8 cellular contexts compared by ENCODE assay signal in genomic region chr22:20551805-20552449, GRCh38. TPM values are rescaled to one million over a fixed set of nuclear protein-coding genes. Genes with fewer than 3 reads are reported as not detected.
DNase-seq lines count a peak whose midpoint lies in the region; ATAC-seq and TF ChIP-seq lines count a peak whose summit lies in the region.

No MANE protein-coding gene starts in this region.

- no peaks in the 10 kb centered on the region for H3K27me3 ChIP-seq in muscle layer of duodenum (ENCODE audit: low read depth, low read length)
- H3K27me3 ChIP-seq in thoracic aorta (replicated peaks; ENCODE audit: insufficient read depth) = no peaks in the 10 kb centered on the region

- H3K27ac Mint-ChIP-seq in activated CD4-positive, alpha-beta T cell treated with anti-CD3 and anti-CD28 coated beads for 36 hours = peak overlapping the region; percentile 99

- peaks cover 53% of the 10 kb centered on the region for H3K36me3 Mint-ChIP-seq in activated CD4-positive, alpha-beta T cell treated with anti-CD3 and anti-CD28 coated beads for 36 hours (ENCODE audit: low read depth)

- H3K4me1 ChIP-seq in muscle layer of duodenum (ENCODE audit: control insufficient read depth in 1 of 2, insufficient read depth in 2 of 2, low read length in 2 of 2) (peaks cover 35 to 56% of the 10 kb centered on the region in 2 donors), thoracic aorta (ENCODE audit: control insufficient read depth in 1 of 2, low read depth in 2 of 2) (peaks cover 54 to 70% of the 10 kb centered on the region in 2 donors)

- H3K4me3 ChIP-seq in coronary artery (peak overlapping the region; percentile 48), muscle layer of duodenum (ENCODE audit: low read depth in 1 of 2, low read length in 2 of 2) (peak overlapping the region in 1 of 2 donors; percentile 5), thoracic aorta (no peak overlapping the region)

- ATAC-seq in activated CD4-positive, alpha-beta T cell treated with anti-CD3 and anti-CD28 coated beads for 36 hours = peak; percentile 82
- ATAC-seq in thoracic aorta (ENCODE audit: insufficient number of reproducible peaks, low FRiP score, low read depth) (peak; percentile 14), GM21786 (IDR thresholded peaks at IDR 0.05; ENCODE audit: unreplicated experiment) (no peak), HG03378 (IDR thresholded peaks at IDR 0.05; ENCODE audit: unreplicated experiment) (no peak)

- DNase-seq in activated CD4-positive, alpha-beta T cell treated with anti-CD3 and anti-CD28 coated beads for 36 hours = peak; percentile 78
- no peak for DNase-seq in activated CD4-positive, alpha-beta T cell treated with anti-CD3 and anti-CD28 coated beads, Interleukin-2, amount 50 U/mL, for 1 hour
- DNase-seq in coronary artery (ENCODE audit: low spot score) (peak; percentile 85), thoracic aorta (ENCODE audit: low spot score) (no peak), A172 (ENCODE audit: low spot score) (no peak)

- no peaks in the 10 kb centered on the region for H3K9me3 ChIP-seq in muscle layer of duodenum (ENCODE audit: control insufficient read depth in 1 of 2, low read length in 2 of 2)
- no peaks in the 10 kb centered on the region for H3K9me3 ChIP-seq in thoracic aorta

- H3K27ac ChIP-seq in coronary artery (peak overlapping the region; percentile 97 to 98), muscle layer of duodenum (ENCODE audit: low read length) (peak overlapping the region; percentile 89), thoracic aorta (peak overlapping the region; percentile 97 to 98)

- intact Hi-C loops in activated CD4-positive, alpha-beta T cell treated with anti-CD3 and anti-CD28 coated beads for 36 hours (cut with DNase I, micrococcal nuclease) = loop anchor here (1.0 to 2.0 kb wide), 2 partner anchors 43 to 45 kb away; partner anchors contain the start of gene MED15 (in 1 of the 2)

- peak; percentile 30 for TF ChIP-seq CTCF in coronary artery (IDR thresholded peaks at IDR 0.05)
- TF ChIP-seq CTCF in thoracic aorta (IDR thresholded peaks at IDR 0.05) = peak; percentile 30

- peaks cover 94% of the 10 kb centered on the region for H3K4me1 Mint-ChIP-seq in activated CD4-positive, alpha-beta T cell treated with anti-CD3 and anti-CD28 coated beads for 36 hours

- H3K36me3 ChIP-seq in muscle layer of duodenum (ENCODE audit: control insufficient read depth in 1 of 2, insufficient read depth in 2 of 2, low read length in 2 of 2) = peaks cover 32 to 36% of the 10 kb centered on the region in 2 donors
- H3K36me3 ChIP-seq in thoracic aorta = peaks cover 9% of the 10 kb centered on the region

- POLR2A ChIA-PET in activated CD4-positive, alpha-beta T cell treated with anti-CD3 and anti-CD28 coated beads for 36 hours (lab: Charles Lee) = interaction anchor here (0.6 to 1.5 kb wide), 3 partner anchors 15 to 95 kb away, joined by 3 to 14 read pairs (median 3); partner anchors contain the start of gene MED15

- H3K9me3 Mint-ChIP-seq in activated CD4-positive, alpha-beta T cell treated with anti-CD3 and anti-CD28 coated beads for 36 hours (ENCODE audit: low read depth) = no peaks in the 10 kb centered on the region

- no peaks in the 10 kb centered on the region for H3K27me3 Mint-ChIP-seq in activated CD4-positive, alpha-beta T cell treated with anti-CD3 and anti-CD28 coated beads for 36 hours

- CTCF ChIA-PET in activated CD4-positive, alpha-beta T cell treated with anti-CD3 and anti-CD28 coated beads for 36 hours (lab: Charles Lee) = interaction anchor here (0.7 to 12.2 kb wide), 5 partner anchors 13 to 55 kb away, joined by 3 to 185 read pairs (median 4); no protein-coding TSS in a partner anchor

- H3K4me3 Mint-ChIP-seq in activated CD4-positive, alpha-beta T cell treated with anti-CD3 and anti-CD28 coated beads for 36 hours = peak overlapping the region; percentile 60

RNA-seq across cellular contexts. Expression of gene MED15, which starts 44.5 kb away (rescaled TPM):
- 100 to 1,000 TPM in 1 of 2 experiments, 10 to 100 TPM in 1; 84.4 to 107 TPM for total RNA-seq in activated CD4-positive, alpha-beta T cell treated with anti-CD3 and anti-CD28 coated beads for 36 hours
- 10 to 100 TPM; 78.9 to 98.6 TPM for total RNA-seq in thoracic aorta
- 24.7 and 29.7 TPM in 2 replicates for total RNA-seq in A172 (2014; rRNA removed; shearing (Covaris generic))

RNA-seq across cellular contexts. Expression of gene KLHL22, which starts 56.3 kb away (rescaled TPM):
- total RNA-seq in activated CD4-positive, alpha-beta T cell treated with anti-CD3 and anti-CD28 coated beads for 36 hours = 10 to 100 TPM; 14.1 to 15.2 TPM
- total RNA-seq in thoracic aorta = 10 to 100 TPM; 24.0 to 41.1 TPM
- total RNA-seq in A172 (2014; rRNA removed; shearing (Covaris generic)) = 12.0 and 13.6 TPM in 2 replicates

Comparison
In these comparisons a context has a peak if more than half of its experiments do, and no peak if none do; other contexts are left out.
1. DNase-seq: peak in activated CD4-positive, alpha-beta T cell treated with anti-CD3 and anti-CD28 coated beads for 36 hours (single experiment) and coronary artery (single experiment); none in activated CD4-positive, alpha-beta T cell treated with anti-CD3 and anti-CD28 coated beads, Interleukin-2, amount 50 U/mL, for 1 hour (single experiment), thoracic aorta (single experiment) and A172 (single experiment).
2. ATAC-seq: peak in activated CD4-positive, alpha-beta T cell treated with anti-CD3 and anti-CD28 coated beads for 36 hours (single experiment) and thoracic aorta (single experiment); none in GM21786 (single experiment) and HG03378 (single experiment).
3. Peak in every context shown above with its lines, with median percentiles within 50 percentile points of each other: H3K27ac ChIP-seq.